In genomic region chr2:211390506-211390905, GRCh38 we compare ENCODE assay signal across 21 cellular contexts.
"Had no signal": no experiment of that assay in that cellular context is flagged by ENCODE, and none has a peak within 500 bp of the region (broad histone marks: within the 10 kb centered on the region; RNA-seq: fewer than 3 reads in every experiment).

No MANE protein-coding gene starts in this region.

- H3K4me3 Mint-ChIP-seq: activated CD4-positive, alpha-beta memory T cell treated with anti-CD3 and anti-CD28 coated beads, Interleukin-2, amount 10 ng/mL, durations not matched to agents 7 days and 5 days; activated CD8-positive, alpha-beta memory T cell treated with anti-CD3 and anti-CD28 coated beads, Interleukin-2, amount 10 ng/mL, durations not matched to agents 7 days and 5 days; activated naive CD8-positive, alpha-beta T cell treated with anti-CD3 and anti-CD28 coated beads for 36 hours; memory B cell; naive thymus-derived CD4-positive, alpha-beta T cell; stimulated activated effector memory CD8-positive, alpha-beta T cell treated with anti-CD3 and anti-CD28 coated beads, Interleukin-12 subunit alpha, Interleukin-12 subunit beta, amount 100 ng/mL, for 72 hours; T-cell had no signal

- DNase-seq: activated CD4-positive, alpha-beta memory T cell treated with anti-CD3 and anti-CD28 coated beads, Interleukin-2, amount 10 ng/mL, durations not matched to agents 7 days and 5 days; activated CD4-positive, alpha-beta T cell treated with anti-CD3 and anti-CD28 coated beads for 48 hours; activated CD4-positive, CD25-positive, alpha-beta regulatory T cell; activated CD8-positive, alpha-beta memory T cell treated with anti-CD3 and anti-CD28 coated beads, Interleukin-2, amount 10 ng/mL, durations not matched to agents 7 days and 5 days; activated naive CD4-positive, alpha-beta T cell; activated naive CD8-positive, alpha-beta T cell treated with anti-CD3 and anti-CD28 coated beads for 36 hours; body of pancreas; colonic mucosa; heart left ventricle; kidney glomerular epithelial cell; left ventricle myocardium superior; naive thymus-derived CD4-positive, alpha-beta T cell; pancreas; sigmoid colon; stimulated activated CD4-positive, alpha-beta T cell treated with anti-CD3 and anti-CD28 coated beads, Interleukin-4, amount 100 ng/mL, for 24 hours; T-cell; T1000; tibial artery had no signal

- H3K4me3 ChIP-seq: body of pancreas, colonic mucosa, heart left ventricle, pancreas, sigmoid colon, tibial artery had no signal

- H3K27me3 ChIP-seq: body of pancreas, colonic mucosa, heart left ventricle, neutrophil, pancreas, sigmoid colon, tibial artery had no signal

- H3K9me3 Mint-ChIP-seq: activated CD4-positive, alpha-beta memory T cell treated with anti-CD3 and anti-CD28 coated beads, Interleukin-2, amount 10 ng/mL, durations not matched to agents 7 days and 5 days; activated naive CD8-positive, alpha-beta T cell treated with anti-CD3 and anti-CD28 coated beads for 36 hours; memory B cell; naive thymus-derived CD4-positive, alpha-beta T cell had no signal

- H3K4me1 ChIP-seq: body of pancreas, colonic mucosa, heart left ventricle, pancreas, sigmoid colon, tibial artery had no signal

- H3K27ac Mint-ChIP-seq: activated CD4-positive, alpha-beta memory T cell treated with anti-CD3 and anti-CD28 coated beads, Interleukin-2, amount 10 ng/mL, durations not matched to agents 7 days and 5 days; activated CD8-positive, alpha-beta memory T cell treated with anti-CD3 and anti-CD28 coated beads, Interleukin-2, amount 10 ng/mL, durations not matched to agents 7 days and 5 days; activated naive CD8-positive, alpha-beta T cell treated with anti-CD3 and anti-CD28 coated beads for 36 hours; memory B cell; naive thymus-derived CD4-positive, alpha-beta T cell; stimulated activated effector memory CD8-positive, alpha-beta T cell treated with anti-CD3 and anti-CD28 coated beads, Interleukin-12 subunit alpha, Interleukin-12 subunit beta, amount 100 ng/mL, for 72 hours; T-cell had no signal

- H3K36me3 ChIP-seq: colonic mucosa, heart left ventricle, neutrophil, pancreas, sigmoid colon had no signal

- H3K27ac ChIP-seq: body of pancreas, colonic mucosa, heart left ventricle, neutrophil, pancreas, sigmoid colon, tibial artery had no signal

- H3K9me3 ChIP-seq: body of pancreas, colonic mucosa, heart left ventricle, neutrophil, pancreas, sigmoid colon, tibial artery had no signal

- H3K4me1 Mint-ChIP-seq: activated CD4-positive, alpha-beta memory T cell treated with anti-CD3 and anti-CD28 coated beads, Interleukin-2, amount 10 ng/mL, durations not matched to agents 7 days and 5 days; activated CD8-positive, alpha-beta memory T cell treated with anti-CD3 and anti-CD28 coated beads, Interleukin-2, amount 10 ng/mL, durations not matched to agents 7 days and 5 days; activated naive CD8-positive, alpha-beta T cell treated with anti-CD3 and anti-CD28 coated beads for 36 hours; memory B cell; naive thymus-derived CD4-positive, alpha-beta T cell; stimulated activated effector memory CD8-positive, alpha-beta T cell treated with anti-CD3 and anti-CD28 coated beads, Interleukin-12 subunit alpha, Interleukin-12 subunit beta, amount 100 ng/mL, for 72 hours; T-cell had no signal

- H3K27me3 Mint-ChIP-seq: activated CD4-positive, alpha-beta memory T cell treated with anti-CD3 and anti-CD28 coated beads, Interleukin-2, amount 10 ng/mL, durations not matched to agents 7 days and 5 days; activated CD8-positive, alpha-beta memory T cell treated with anti-CD3 and anti-CD28 coated beads, Interleukin-2, amount 10 ng/mL, durations not matched to agents 7 days and 5 days; activated naive CD8-positive, alpha-beta T cell treated with anti-CD3 and anti-CD28 coated beads for 36 hours; memory B cell; naive thymus-derived CD4-positive, alpha-beta T cell; T-cell had no signal

- H3K36me3 Mint-ChIP-seq: activated CD8-positive, alpha-beta memory T cell treated with anti-CD3 and anti-CD28 coated beads, Interleukin-2, amount 10 ng/mL, durations not matched to agents 7 days and 5 days; activated naive CD8-positive, alpha-beta T cell treated with anti-CD3 and anti-CD28 coated beads for 36 hours; memory B cell; naive thymus-derived CD4-positive, alpha-beta T cell; stimulated activated effector memory CD8-positive, alpha-beta T cell treated with anti-CD3 and anti-CD28 coated beads, Interleukin-12 subunit alpha, Interleukin-12 subunit beta, amount 100 ng/mL, for 72 hours; T-cell had no signal
